1 cellular context compared by ENCODE assay signal in the genomic region with DNA sequence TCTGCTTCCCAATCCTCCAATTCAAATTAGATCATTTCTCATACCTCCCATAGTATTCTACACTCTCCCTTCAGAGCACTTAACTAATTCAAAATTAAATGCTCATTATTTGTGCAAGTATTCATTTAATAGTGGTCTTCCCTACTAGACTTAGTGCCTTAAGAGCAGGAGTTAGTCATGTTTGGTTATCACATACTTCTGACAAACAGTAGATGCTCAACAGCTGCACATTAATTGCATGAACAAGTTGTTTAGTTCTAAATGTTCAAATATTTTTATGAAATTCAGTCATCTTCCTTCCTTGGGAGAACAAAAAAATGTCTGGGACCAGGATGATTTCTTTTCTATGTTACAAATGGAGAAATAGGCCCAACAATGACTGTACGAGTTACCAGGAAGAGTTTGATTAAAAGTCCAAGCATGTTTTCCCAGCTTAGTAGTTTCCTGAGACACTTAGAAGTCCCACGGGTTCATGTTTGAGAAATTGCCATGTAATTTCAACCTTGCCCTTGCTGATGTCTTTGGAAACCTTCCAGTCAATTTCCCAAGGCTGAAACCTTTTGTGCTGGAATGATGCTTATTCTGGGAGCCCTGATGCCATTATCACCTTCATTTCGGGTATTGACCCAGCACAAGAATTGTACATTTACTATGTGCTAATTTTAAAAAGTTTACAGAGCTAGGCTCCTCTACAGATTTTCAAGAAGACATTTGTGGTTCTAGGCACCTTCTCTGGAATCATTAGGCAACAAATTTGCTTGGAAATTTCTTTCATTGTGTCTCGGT.
TF ChIP-seq lines count a peak whose summit lies in the region.

No MANE protein-coding gene starts in this region.

TF ChIP-seq in GM23338, 12 proteins besides CTCF, POLR2A, EP300 and RAD21 (continued from another document):
- TF ChIP-seq ZNF462 (CRISPR knock-in tag; IDR thresholded peaks at IDR 0.05) (no peak), NANOG (IDR thresholded peaks at IDR 0.05; ENCODE audit: borderline replicate concordance) (no peak), ZNF114 (CRISPR knock-in tag; IDR thresholded peaks at IDR 0.05) (no peak), POLR2AphosphoS5 (IDR thresholded peaks at IDR 0.05; ENCODE audit: low read depth) (no peak), CREB1 (CRISPR knock-in tag; IDR thresholded peaks at IDR 0.05; ENCODE audit: low read depth) (no peak), EZH2phosphoT487 (IDR thresholded peaks at IDR 0.05; ENCODE audit: unreplicated experiment) (no peak), STAT1 (IDR thresholded peaks at IDR 0.05; ENCODE audit: unreplicated experiment) (no peak), EZH2 (IDR thresholded peaks at IDR 0.05; ENCODE audit: low read depth, unreplicated experiment) (no peak)
- TF ChIP-seq, protein P1, sequence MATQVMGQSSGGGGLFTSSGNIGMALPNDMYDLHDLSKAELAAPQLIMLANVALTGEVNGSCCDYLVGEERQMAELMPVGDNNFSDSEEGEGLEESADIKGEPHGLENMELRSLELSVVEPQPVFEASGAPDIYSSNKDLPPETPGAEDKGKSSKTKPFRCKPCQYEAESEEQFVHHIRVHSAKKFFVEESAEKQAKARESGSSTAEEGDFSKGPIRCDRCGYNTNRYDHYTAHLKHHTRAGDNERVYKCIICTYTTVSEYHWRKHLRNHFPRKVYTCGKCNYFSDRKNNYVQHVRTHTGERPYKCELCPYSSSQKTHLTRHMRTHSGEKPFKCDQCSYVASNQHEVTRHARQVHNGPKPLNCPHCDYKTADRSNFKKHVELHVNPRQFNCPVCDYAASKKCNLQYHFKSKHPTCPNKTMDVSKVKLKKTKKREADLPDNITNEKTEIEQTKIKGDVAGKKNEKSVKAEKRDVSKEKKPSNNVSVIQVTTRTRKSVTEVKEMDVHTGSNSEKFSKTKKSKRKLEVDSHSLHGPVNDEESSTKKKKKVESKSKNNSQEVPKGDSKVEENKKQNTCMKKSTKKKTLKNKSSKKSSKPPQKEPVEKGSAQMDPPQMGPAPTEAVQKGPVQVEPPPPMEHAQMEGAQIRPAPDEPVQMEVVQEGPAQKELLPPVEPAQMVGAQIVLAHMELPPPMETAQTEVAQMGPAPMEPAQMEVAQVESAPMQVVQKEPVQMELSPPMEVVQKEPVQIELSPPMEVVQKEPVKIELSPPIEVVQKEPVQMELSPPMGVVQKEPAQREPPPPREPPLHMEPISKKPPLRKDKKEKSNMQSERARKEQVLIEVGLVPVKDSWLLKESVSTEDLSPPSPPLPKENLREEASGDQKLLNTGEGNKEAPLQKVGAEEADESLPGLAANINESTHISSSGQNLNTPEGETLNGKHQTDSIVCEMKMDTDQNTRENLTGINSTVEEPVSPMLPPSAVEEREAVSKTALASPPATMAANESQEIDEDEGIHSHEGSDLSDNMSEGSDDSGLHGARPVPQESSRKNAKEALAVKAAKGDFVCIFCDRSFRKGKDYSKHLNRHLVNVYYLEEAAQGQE (IDR thresholded peaks at IDR 0.05; ENCODE audit: unreplicated experiment), result no peak
- TF ChIP-seq, protein P2, sequence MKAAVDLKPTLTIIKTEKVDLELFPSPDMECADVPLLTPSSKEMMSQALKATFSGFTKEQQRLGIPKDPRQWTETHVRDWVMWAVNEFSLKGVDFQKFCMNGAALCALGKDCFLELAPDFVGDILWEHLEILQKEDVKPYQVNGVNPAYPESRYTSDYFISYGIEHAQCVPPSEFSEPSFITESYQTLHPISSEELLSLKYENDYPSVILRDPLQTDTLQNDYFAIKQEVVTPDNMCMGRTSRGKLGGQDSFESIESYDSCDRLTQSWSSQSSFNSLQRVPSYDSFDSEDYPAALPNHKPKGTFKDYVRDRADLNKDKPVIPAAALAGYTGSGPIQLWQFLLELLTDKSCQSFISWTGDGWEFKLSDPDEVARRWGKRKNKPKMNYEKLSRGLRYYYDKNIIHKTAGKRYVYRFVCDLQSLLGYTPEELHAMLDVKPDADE (IDR thresholded peaks at IDR 0.05), result no peak
